In the genomic region with DNA sequence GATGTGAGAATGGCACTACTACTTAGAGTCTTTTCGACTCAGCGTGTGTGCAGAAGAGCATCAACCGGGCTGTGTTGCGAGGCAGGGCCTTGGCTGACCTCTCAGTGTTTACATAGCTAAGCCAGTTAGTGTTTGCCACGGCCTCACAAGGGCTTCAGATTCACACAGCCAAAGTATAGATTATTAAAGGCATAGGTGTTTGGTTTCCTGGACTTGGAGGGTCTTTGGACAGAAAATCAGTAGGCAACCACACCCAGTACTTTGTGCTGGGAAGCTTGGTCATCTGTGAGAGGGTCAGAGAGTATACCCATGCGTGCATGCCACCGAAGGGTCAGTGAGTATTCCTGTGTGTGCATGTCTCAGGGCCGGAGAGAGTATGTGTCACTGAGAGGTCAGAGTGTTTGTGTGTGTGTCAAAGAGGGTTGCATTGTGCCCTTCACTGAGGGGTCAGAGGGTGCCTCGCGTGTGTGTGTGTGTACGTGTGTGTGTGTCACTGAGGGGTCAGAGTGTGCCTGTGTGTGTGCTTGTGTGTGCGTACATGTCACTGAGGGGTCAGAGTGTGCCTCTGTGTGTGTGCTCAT, we compare ENCODE assay signal across 2 cellular contexts.
A peak's percentile ranks its signal among the peaks of the same experiment; 100 is the strongest.
TF ChIP-seq lines count a peak whose summit lies in the region.

No MANE protein-coding gene starts in this region.

TF ChIP-seq in GM12891, 5 proteins besides CTCF, POLR2A, EP300 and RAD21:
- TF ChIP-seq POLR2AphosphoS5 (IDR thresholded peaks at IDR 0.05; ENCODE audit: low read depth, low read length) (0 out of 2 replicates have a peak, but pooled peaks have one; percentile 41), PAX5 (IDR thresholded peaks at IDR 0.05; ENCODE audit: insufficient read depth, low read length, severe bottlenecking) (no peak)

TF ChIP-seq in IMR-90, 13 proteins besides CTCF, POLR2A, EP300 and RAD21:
- TF ChIP-seq ELK1 (IDR thresholded peaks at IDR 0.05; ENCODE audit: borderline replicate concordance, low read depth, low read length) (no peak), MAZ (IDR thresholded peaks at IDR 0.05; ENCODE audit: borderline replicate concordance, low read depth, low read length) (no peak), CEBPB (IDR thresholded peaks at IDR 0.05; ENCODE audit: low read depth, low read length) (no peak), USF2 (IDR thresholded peaks at IDR 0.05; ENCODE audit: low read depth, low read length) (no peak), CHD1 (IDR thresholded peaks at IDR 0.05; ENCODE audit: low read depth, low read length) (no peak), RFX5 (IDR thresholded peaks at IDR 0.05; ENCODE audit: low read depth, low read length) (no peak), BHLHE40 (IDR thresholded peaks at IDR 0.05; ENCODE audit: low read depth, low read length) (no peak), MAFK (IDR thresholded peaks at IDR 0.05; ENCODE audit: low read depth, low read length) (no peak), MXI1 (IDR thresholded peaks at IDR 0.05; ENCODE audit: borderline replicate concordance, low read depth, low read length) (no peak), FOS (IDR thresholded peaks at IDR 0.05; ENCODE audit: low read depth, low read length) (no peak), NFE2L2 (IDR thresholded peaks at IDR 0.05; ENCODE audit: low read depth, low read length) (no peak), RCOR1 (IDR thresholded peaks at IDR 0.05; ENCODE audit: insufficient replicate concordance, low read length) (no peak), SMC3 (IDR thresholded peaks at IDR 0.05; ENCODE audit: low read depth, low read length) (no peak)
TF ChIP-seq in IMR-90: peak in this region for 0.
